Comparison of ENCODE assay signal across 1 cellular context in the genomic region with DNA sequence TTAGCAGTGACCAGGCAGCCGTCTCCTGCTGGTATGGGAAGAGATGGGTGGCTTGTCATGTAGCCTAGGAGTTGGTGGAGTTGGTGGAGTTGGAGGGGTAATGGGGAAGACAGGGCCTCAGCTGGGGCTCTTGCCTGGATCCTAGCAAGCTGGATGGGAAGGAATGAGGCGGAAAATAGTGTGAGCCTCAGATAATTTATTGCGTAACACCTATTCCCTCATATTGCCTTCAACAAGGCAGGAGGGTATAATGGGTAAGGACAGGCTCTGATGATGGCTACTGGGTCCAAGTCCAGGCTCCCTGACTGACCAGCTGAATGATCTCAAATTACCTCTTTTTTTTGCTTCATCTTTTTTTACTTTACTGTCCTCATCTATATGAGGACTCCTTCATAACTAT.
A peak's percentile ranks its signal among the peaks of the same experiment; 100 is the strongest.
TF ChIP-seq lines count a peak whose summit lies in the region.

No MANE protein-coding gene starts in this region.

TF ChIP-seq in IMR-90, 13 proteins besides CTCF, POLR2A, EP300 and RAD21:
- TF ChIP-seq CEBPB (IDR thresholded peaks at IDR 0.05; ENCODE audit: low read depth, low read length) (peak; percentile 97), MAFK (IDR thresholded peaks at IDR 0.05; ENCODE audit: low read depth, low read length) (no peak)
